In the genomic region with DNA sequence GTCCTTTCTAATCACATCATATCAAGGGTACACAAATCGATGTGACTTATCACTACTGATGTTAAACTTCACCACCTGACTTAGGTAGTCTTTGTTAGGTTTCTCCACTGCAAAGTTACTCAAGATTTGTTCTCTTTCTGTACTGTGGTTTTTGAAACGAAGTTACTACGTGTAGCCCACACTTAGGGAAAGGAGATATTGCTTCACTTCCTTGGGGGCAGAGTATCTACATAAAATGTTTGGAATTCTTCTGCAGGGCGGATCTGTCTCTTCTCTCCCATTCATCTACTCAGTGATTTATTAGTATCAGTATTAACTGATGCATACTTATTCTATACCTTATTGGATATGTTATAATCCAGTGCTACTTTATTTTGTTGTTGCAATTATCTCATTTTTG, we compare ENCODE assay signal across 1 cellular context.
TF ChIP-seq lines count a peak whose summit lies in the region.

No MANE protein-coding gene starts in this region.

TF ChIP-seq in WTC11, 78 proteins besides CTCF, POLR2A, EP300 and RAD21:
- TF ChIP-seq, protein P1, sequence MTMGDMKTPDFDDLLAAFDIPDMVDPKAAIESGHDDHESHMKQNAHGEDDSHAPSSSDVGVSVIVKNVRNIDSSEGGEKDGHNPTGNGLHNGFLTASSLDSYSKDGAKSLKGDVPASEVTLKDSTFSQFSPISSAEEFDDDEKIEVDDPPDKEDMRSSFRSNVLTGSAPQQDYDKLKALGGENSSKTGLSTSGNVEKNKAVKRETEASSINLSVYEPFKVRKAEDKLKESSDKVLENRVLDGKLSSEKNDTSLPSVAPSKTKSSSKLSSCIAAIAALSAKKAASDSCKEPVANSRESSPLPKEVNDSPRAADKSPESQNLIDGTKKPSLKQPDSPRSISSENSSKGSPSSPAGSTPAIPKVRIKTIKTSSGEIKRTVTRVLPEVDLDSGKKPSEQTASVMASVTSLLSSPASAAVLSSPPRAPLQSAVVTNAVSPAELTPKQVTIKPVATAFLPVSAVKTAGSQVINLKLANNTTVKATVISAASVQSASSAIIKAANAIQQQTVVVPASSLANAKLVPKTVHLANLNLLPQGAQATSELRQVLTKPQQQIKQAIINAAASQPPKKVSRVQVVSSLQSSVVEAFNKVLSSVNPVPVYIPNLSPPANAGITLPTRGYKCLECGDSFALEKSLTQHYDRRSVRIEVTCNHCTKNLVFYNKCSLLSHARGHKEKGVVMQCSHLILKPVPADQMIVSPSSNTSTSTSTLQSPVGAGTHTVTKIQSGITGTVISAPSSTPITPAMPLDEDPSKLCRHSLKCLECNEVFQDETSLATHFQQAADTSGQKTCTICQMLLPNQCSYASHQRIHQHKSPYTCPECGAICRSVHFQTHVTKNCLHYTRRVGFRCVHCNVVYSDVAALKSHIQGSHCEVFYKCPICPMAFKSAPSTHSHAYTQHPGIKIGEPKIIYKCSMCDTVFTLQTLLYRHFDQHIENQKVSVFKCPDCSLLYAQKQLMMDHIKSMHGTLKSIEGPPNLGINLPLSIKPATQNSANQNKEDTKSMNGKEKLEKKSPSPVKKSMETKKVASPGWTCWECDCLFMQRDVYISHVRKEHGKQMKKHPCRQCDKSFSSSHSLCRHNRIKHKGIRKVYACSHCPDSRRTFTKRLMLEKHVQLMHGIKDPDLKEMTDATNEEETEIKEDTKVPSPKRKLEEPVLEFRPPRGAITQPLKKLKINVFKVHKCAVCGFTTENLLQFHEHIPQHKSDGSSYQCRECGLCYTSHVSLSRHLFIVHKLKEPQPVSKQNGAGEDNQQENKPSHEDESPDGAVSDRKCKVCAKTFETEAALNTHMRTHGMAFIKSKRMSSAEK (CRISPR knock-in tag; IDR thresholded peaks at IDR 0.05; ENCODE audit: borderline replicate concordance): no peak
- TF ChIP-seq ATF6 (CRISPR knock-in tag; IDR thresholded peaks at IDR 0.05) (no peak), TCF7 (CRISPR knock-in tag; IDR thresholded peaks at IDR 0.05; ENCODE audit: low read depth) (no peak), RELA (CRISPR knock-in tag; IDR thresholded peaks at IDR 0.05; ENCODE audit: borderline replicate concordance) (no peak), NR2C2 (CRISPR knock-in tag; IDR thresholded peaks at IDR 0.05) (no peak), FOXP1 (CRISPR knock-in tag; IDR thresholded peaks at IDR 0.05; ENCODE audit: borderline replicate concordance) (no peak), MYBL2 (CRISPR knock-in tag; IDR thresholded peaks at IDR 0.05) (no peak), ZBTB43 (CRISPR knock-in tag; IDR thresholded peaks at IDR 0.05) (no peak), ZNF671 (CRISPR knock-in tag; IDR thresholded peaks at IDR 0.05) (no peak), GABPB1 (CRISPR knock-in tag; IDR thresholded peaks at IDR 0.05) (no peak), RORB (CRISPR knock-in tag; IDR thresholded peaks at IDR 0.05) (no peak), ATF1 (CRISPR knock-in tag; IDR thresholded peaks at IDR 0.05) (no peak), ETV6 (CRISPR knock-in tag; IDR thresholded peaks at IDR 0.05) (no peak)
- TF ChIP-seq, protein P2, sequence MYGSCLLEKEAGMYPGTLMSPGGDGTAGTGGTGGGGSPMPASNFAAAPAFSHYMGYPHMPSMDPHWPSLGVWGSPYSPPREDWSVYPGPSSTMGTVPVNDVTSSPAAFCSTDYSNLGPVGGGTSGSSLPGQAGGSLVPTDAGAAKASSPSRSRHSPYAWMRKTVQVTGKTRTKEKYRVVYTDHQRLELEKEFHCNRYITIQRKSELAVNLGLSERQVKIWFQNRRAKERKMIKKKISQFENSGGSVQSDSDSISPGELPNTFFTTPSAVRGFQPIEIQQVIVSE (CRISPR knock-in tag; IDR thresholded peaks at IDR 0.05; ENCODE audit: borderline replicate concordance): no peak
- TF ChIP-seq, protein P3, sequence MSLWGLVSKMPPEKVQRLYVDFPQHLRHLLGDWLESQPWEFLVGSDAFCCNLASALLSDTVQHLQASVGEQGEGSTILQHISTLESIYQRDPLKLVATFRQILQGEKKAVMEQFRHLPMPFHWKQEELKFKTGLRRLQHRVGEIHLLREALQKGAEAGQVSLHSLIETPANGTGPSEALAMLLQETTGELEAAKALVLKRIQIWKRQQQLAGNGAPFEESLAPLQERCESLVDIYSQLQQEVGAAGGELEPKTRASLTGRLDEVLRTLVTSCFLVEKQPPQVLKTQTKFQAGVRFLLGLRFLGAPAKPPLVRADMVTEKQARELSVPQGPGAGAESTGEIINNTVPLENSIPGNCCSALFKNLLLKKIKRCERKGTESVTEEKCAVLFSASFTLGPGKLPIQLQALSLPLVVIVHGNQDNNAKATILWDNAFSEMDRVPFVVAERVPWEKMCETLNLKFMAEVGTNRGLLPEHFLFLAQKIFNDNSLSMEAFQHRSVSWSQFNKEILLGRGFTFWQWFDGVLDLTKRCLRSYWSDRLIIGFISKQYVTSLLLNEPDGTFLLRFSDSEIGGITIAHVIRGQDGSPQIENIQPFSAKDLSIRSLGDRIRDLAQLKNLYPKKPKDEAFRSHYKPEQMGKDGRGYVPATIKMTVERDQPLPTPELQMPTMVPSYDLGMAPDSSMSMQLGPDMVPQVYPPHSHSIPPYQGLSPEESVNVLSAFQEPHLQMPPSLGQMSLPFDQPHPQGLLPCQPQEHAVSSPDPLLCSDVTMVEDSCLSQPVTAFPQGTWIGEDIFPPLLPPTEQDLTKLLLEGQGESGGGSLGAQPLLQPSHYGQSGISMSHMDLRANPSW (CRISPR knock-in tag; conservative IDR thresholded peaks at IDR 0.05; ENCODE audit: low read depth): no peak
- TF ChIP-seq, protein P4, sequence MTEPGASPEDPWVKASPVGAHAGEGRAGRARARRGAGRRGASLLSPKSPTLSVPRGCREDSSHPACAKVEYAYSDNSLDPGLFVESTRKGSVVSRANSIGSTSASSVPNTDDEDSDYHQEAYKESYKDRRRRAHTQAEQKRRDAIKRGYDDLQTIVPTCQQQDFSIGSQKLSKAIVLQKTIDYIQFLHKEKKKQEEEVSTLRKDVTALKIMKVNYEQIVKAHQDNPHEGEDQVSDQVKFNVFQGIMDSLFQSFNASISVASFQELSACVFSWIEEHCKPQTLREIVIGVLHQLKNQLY (CRISPR knock-in tag; IDR thresholded peaks at IDR 0.05): no peak
